In genomic region chr6:48111575-48111974, GRCh38 we compare ENCODE assay signal across 10 cellular contexts. TPM values are rescaled to one million over a fixed set of nuclear protein-coding genes. Genes with fewer than 3 reads are reported as not detected.
DNase-seq lines count a peak whose midpoint lies in the region; ATAC-seq, FAIRE-seq and TF ChIP-seq lines count a peak whose summit lies in the region.
"Had no signal": no experiment of that assay in that cellular context is flagged by ENCODE, and none has a peak within 500 bp of the region (broad histone marks: within the 10 kb centered on the region; RNA-seq: fewer than 3 reads in every experiment).

No MANE protein-coding gene starts in this region.

- no peak overlapping the region for H3K9ac ChIP-seq in endothelial cell of umbilical vein (replicated peaks; ENCODE audit: extremely low read depth, insufficient read depth, low read length)

- no peaks in the 10 kb centered on the region for H4K20me1 ChIP-seq in endothelial cell of umbilical vein (replicated peaks; ENCODE audit: control insufficient read depth, extremely low read depth, insufficient read depth, low read length)

- TF ChIP-seq POLR2A in endothelial cell of umbilical vein (IDR thresholded peaks at IDR 0.05; ENCODE audit: low read depth, low read length): no peak

- no peak overlapping the region for H3K4me2 ChIP-seq in endothelial cell of umbilical vein (ENCODE audit: insufficient read depth, low read length)

- no peaks in the 10 kb centered on the region for H3K27me3 ChIP-seq in endothelial cell of umbilical vein (ENCODE audit: control insufficient read depth in 2 of 2, insufficient read depth in 2 of 2, low read length in 2 of 2)
- no peaks in the 10 kb centered on the region for H3K27me3 ChIP-seq in thoracic aorta (replicated peaks; ENCODE audit: insufficient read depth)

- peaks cover 14% of the 10 kb centered on the region for H3K79me2 ChIP-seq in endothelial cell of umbilical vein (ENCODE audit: control insufficient read depth, insufficient read depth, low read length)

- CTCF ChIA-PET in endothelial cell of umbilical vein (lab: Charles Lee): no interaction called here

- H3K4me1 ChIP-seq in endothelial cell of umbilical vein (ENCODE audit: control insufficient read depth, extremely low read depth, insufficient read depth, low read length): no peaks in the 10 kb centered on the region
- no peaks in the 10 kb centered on the region for H3K4me1 ChIP-seq in thoracic aorta (ENCODE audit: control insufficient read depth in 1 of 2, low read depth in 2 of 2)

- H3K4me3 ChIP-seq in endothelial cell of umbilical vein (replicated peaks in 1 of 3; ENCODE audit: insufficient read depth in 1 of 3, low read depth in 1 of 3, low read length in 3 of 3) (no peak overlapping the region), thoracic aorta (peak overlapping the region; percentile 57)

- H3K27ac ChIP-seq in endothelial cell of umbilical vein (ENCODE audit: insufficient read depth, low read depth, low read length) (no peak overlapping the region), thoracic aorta (peak overlapping the region in 1 of 2 donors; percentile 21)

- no peak overlapping the region for H2AFZ ChIP-seq in endothelial cell of umbilical vein (ENCODE audit: low read depth, low read length)

- intact Hi-C loops in endothelial cell of umbilical vein (cut with micrococcal nuclease): no loop called here

- TF ChIP-seq CTCF in endothelial cell of umbilical vein (IDR thresholded peaks at IDR 0.05; ENCODE audit: extremely low read depth in 1 of 2, insufficient read depth in 1 of 2, low read depth in 1 of 2, low read length in 2 of 2): no peak
- no peak for TF ChIP-seq CTCF in thoracic aorta (IDR thresholded peaks at IDR 0.05)

- POLR2A ChIA-PET in endothelial cell of umbilical vein (lab: Charles Lee): no interaction called here

- H3K36me3 ChIP-seq in endothelial cell of umbilical vein (ENCODE audit: control insufficient read depth in 2 of 2, extremely low read depth in 1 of 2, insufficient read depth in 2 of 2, low read length in 2 of 2): no peaks in the 10 kb centered on the region
- no peaks in the 10 kb centered on the region for H3K36me3 ChIP-seq in thoracic aorta

- peak; percentile 18 for FAIRE-seq in endothelial cell of umbilical vein (lab: Jason Lieb, UNC)

- dilution Hi-C loops in endothelial cell of umbilical vein (cut with MboI; ENCODE audit: extremely low pct_ligation_motif_present, low sequenced_read_pairs): no loop called here

- DNase-seq in NCI-H345 treated with DMSO at 0.1 percent for 48 hours (lab: John Stamatoyannopoulos, UW; ENCODE audit: unreplicated experiment) (peak; percentile 11), endothelial cell of umbilical vein (ENCODE audit: low read depth, low spot score) (no peak), thoracic aorta (ENCODE audit: low spot score) (no peak), NCI-H1092 (lab: John Stamatoyannopoulos, UW) (no peak)
- no peak for DNase-seq in activated CD4-positive, alpha-beta T cell treated with anti-CD3 and anti-CD28 coated beads for 1 hour
- DNase-seq in activated CD4-positive, alpha-beta T cell treated with anti-CD3 and anti-CD28 coated beads, Interleukin-2, amount 50 U/mL, for 4 hours: no peak
- DNase-seq: activated B cell treated with CpG ODN at 0.5 μM for 24 hours; CD4-positive, CD25-positive, alpha-beta regulatory T cell; GOT3 had no signal

- H3K9me1 ChIP-seq in endothelial cell of umbilical vein (replicated peaks; ENCODE audit: control insufficient read depth, extremely low read depth, insufficient read depth, low read length): no peaks in the 10 kb centered on the region

- ATAC-seq in HG02610 (IDR thresholded peaks at IDR 0.05; ENCODE audit: unreplicated experiment): peak; percentile 50
- ATAC-seq in thoracic aorta (ENCODE audit: insufficient number of reproducible peaks, low FRiP score, low read depth): no peak

- no TSS peak for BruUV-seq in endothelial cell of umbilical vein (replicated peaks; lab: Mats Ljungman, UMichigan)

- no peaks in the 10 kb centered on the region for H3K9me3 ChIP-seq in endothelial cell of umbilical vein (replicated peaks; ENCODE audit: control insufficient read depth, insufficient read depth, low read length)
- no peaks in the 10 kb centered on the region for H3K9me3 ChIP-seq in thoracic aorta

TF ChIP-seq in endothelial cell of umbilical vein, 7 proteins besides CTCF, POLR2A, EP300 and RAD21:
- TF ChIP-seq GATA2 (IDR thresholded peaks at IDR 0.05; ENCODE audit: insufficient read depth, insufficient read length, low read depth, low read length) (no peak), JUN (IDR thresholded peaks at IDR 0.05; ENCODE audit: borderline replicate concordance, insufficient read depth, insufficient read length, low read depth) (peak; percentile 23)
TF ChIP-seq in endothelial cell of umbilical vein: peak in this region for 1.

RNA-seq across cellular contexts. Expression of gene PTCHD4, which starts 0.6 kb away (rescaled TPM):
- total RNA-seq in endothelial cell of umbilical vein (1.9 and 2.0 TPM in 2 replicates), thoracic aorta (1 to 10 TPM; 2.7 to 4.9 TPM)
- 1.3 and 1.5 TPM in 2 replicates for polyA plus RNA-seq in endothelial cell of umbilical vein
- polyA plus RNA-seq in endothelial cell of umbilical vein (2011; cell fraction: cytosol; rRNA removed): 0.90 and 1.1 TPM in 2 replicates
- 2.0 and 2.1 TPM in 2 replicates for polyA plus RNA-seq in endothelial cell of umbilical vein (2011; cell fraction: nucleus; rRNA removed)
- 2.6 and 5.8 TPM in 2 replicates for polyA plus RNA-seq in endothelial cell of umbilical vein (2012)
- polyA minus RNA-seq in endothelial cell of umbilical vein: 3.6 and 4.2 TPM in 2 replicates
- not detected for polyA minus RNA-seq in endothelial cell of umbilical vein (2011; cell fraction: cytosol; rRNA and poly(A)+ RNA removed)
- 7.7 and 8.4 TPM in 2 replicates for polyA minus RNA-seq in endothelial cell of umbilical vein (2011; cell fraction: nucleus; rRNA and poly(A)+ RNA removed)
- total RNA-seq: activated B cell treated with CpG ODN at 0.5 μM for 24 hours; CD4-positive, CD25-positive, alpha-beta regulatory T cell had no signal
- polyA plus RNA-seq: CD4-positive, CD25-positive, alpha-beta regulatory T cell had no signal
